In genomic region chr1:226659136-226659535, GRCh38 we compare ENCODE assay signal across 1 cellular context.
TF ChIP-seq lines count a peak whose summit lies in the region.

No MANE protein-coding gene starts in this region.

TF ChIP-seq in IMR-90, 13 proteins besides CTCF, POLR2A, EP300 and RAD21:
- TF ChIP-seq, protein P1, sequence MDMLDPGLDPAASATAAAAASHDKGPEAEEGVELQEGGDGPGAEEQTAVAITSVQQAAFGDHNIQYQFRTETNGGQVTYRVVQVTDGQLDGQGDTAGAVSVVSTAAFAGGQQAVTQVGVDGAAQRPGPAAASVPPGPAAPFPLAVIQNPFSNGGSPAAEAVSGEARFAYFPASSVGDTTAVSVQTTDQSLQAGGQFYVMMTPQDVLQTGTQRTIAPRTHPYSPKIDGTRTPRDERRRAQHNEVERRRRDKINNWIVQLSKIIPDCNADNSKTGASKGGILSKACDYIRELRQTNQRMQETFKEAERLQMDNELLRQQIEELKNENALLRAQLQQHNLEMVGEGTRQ (IDR thresholded peaks at IDR 0.05; ENCODE audit: low read depth, low read length) = no peak
- TF ChIP-seq BHLHE40 (IDR thresholded peaks at IDR 0.05; ENCODE audit: low read depth, low read length) (no peak), RCOR1 (IDR thresholded peaks at IDR 0.05; ENCODE audit: insufficient replicate concordance, low read length) (no peak), MAFK (IDR thresholded peaks at IDR 0.05; ENCODE audit: low read depth, low read length) (no peak), SMC3 (IDR thresholded peaks at IDR 0.05; ENCODE audit: low read depth, low read length) (no peak), CHD1 (IDR thresholded peaks at IDR 0.05; ENCODE audit: low read depth, low read length) (no peak), NFE2L2 (IDR thresholded peaks at IDR 0.05; ENCODE audit: low read depth, low read length) (no peak), MXI1 (IDR thresholded peaks at IDR 0.05; ENCODE audit: borderline replicate concordance, low read depth, low read length) (no peak), CEBPB (IDR thresholded peaks at IDR 0.05; ENCODE audit: low read depth, low read length) (no peak), MAZ (IDR thresholded peaks at IDR 0.05; ENCODE audit: borderline replicate concordance, low read depth, low read length) (no peak)
